Comparison of ENCODE assay signal across 20 cellular contexts in genomic region chr17:46962374-46962790, GRCh38. TPM values are rescaled to one million over a fixed set of nuclear protein-coding genes. Genes with fewer than 3 reads are reported as not detected.
DNase-seq lines count a peak whose midpoint lies in the region; ATAC-seq, FAIRE-seq and TF ChIP-seq lines count a peak whose summit lies in the region.
"Had no signal": no experiment of that assay in that cellular context is flagged by ENCODE, and none has a peak within 500 bp of the region (broad histone marks: within the 10 kb centered on the region; RNA-seq: fewer than 3 reads in every experiment).

No MANE protein-coding gene starts in this region.

- H3K27ac Mint-ChIP-seq in activated naive CD4-positive, alpha-beta T cell treated with anti-CD3 and anti-CD28 coated beads, Interleukin-2, amount 50 U/mL, for 72 hours: no peak overlapping the region
- no peak overlapping the region for H3K27ac Mint-ChIP-seq in activated CD8-positive, alpha-beta T cell treated with anti-CD3 and anti-CD28 coated beads for 36 hours
- H3K27ac Mint-ChIP-seq in endothelial cell (ENCODE audit: unreplicated experiment): no peak overlapping the region
- H3K27ac Mint-ChIP-seq in activated naive CD8-positive, alpha-beta T cell treated with anti-CD3 and anti-CD28 coated beads, Interleukin-2, amount 50 U/mL, for 24 hours: no peak overlapping the region

- DNase-seq in activated naive CD4-positive, alpha-beta T cell treated with anti-CD3 and anti-CD28 coated beads, Interleukin-2, amount 50 U/mL, for 72 hours (ENCODE audit: low spot score in 2 of 2): no peak
- no peak for DNase-seq in activated naive CD4-positive, alpha-beta T cell (lab: John Stamatoyannopoulos, UW)
- no peak for DNase-seq in activated CD8-positive, alpha-beta T cell treated with anti-CD3 and anti-CD28 coated beads for 36 hours
- DNase-seq in fibroblast of mammary gland (ENCODE audit: low read depth) (peak; percentile 57), urothelium cell line (ENCODE audit: low spot score) (peak; percentile 55), endothelial cell (ENCODE audit: low spot score) (no peak), SKM-1 treated with dmso at 0.1 percent for 144 hours (lab: John Stamatoyannopoulos, UW; ENCODE audit: unreplicated experiment) (no peak)
- DNase-seq in activated naive CD8-positive, alpha-beta T cell treated with anti-CD3 and anti-CD28 coated beads, Interleukin-2, amount 50 U/mL, for 24 hours: no peak
- DNase-seq: activated CD4-positive, alpha-beta T cell treated with anti-CD3 and anti-CD28 coated beads, Interleukin-2, amount 50 U/mL, for 48 hours; activated naive CD4-positive, alpha-beta T cell treated with Interleukin-2 at 50 U/mL for 16 hours; AML-193; cerebellar nuclear complex; Kasumi-1; NCI-H2029; occipital lobe; SHP77 treated with DMSO at 0.1 percent for 48 hours; T1000 had no signal

- H3K27me3 Mint-ChIP-seq in activated CD8-positive, alpha-beta T cell treated with anti-CD3 and anti-CD28 coated beads for 36 hours: no peaks in the 10 kb centered on the region
- peaks cover 8% of the 10 kb centered on the region for H3K27me3 Mint-ChIP-seq in endothelial cell (ENCODE audit: unreplicated experiment)
- peaks cover 8% of the 10 kb centered on the region for H3K27me3 Mint-ChIP-seq in activated naive CD8-positive, alpha-beta T cell treated with anti-CD3 and anti-CD28 coated beads, Interleukin-2, amount 50 U/mL, for 24 hours

- POLR2A ChIA-PET in activated CD8-positive, alpha-beta T cell treated with anti-CD3 and anti-CD28 coated beads for 36 hours (lab: Charles Lee): no interaction called here

- intact Hi-C loops in activated CD8-positive, alpha-beta T cell treated with anti-CD3 and anti-CD28 coated beads for 36 hours (cut with micrococcal nuclease): no loop called here

- peaks cover 11 to 20% of the 10 kb centered on the region in 2 donors for H3K36me3 Mint-ChIP-seq in activated naive CD4-positive, alpha-beta T cell treated with anti-CD3 and anti-CD28 coated beads, Interleukin-2, amount 50 U/mL, for 72 hours
- H3K36me3 Mint-ChIP-seq in activated CD8-positive, alpha-beta T cell treated with anti-CD3 and anti-CD28 coated beads for 36 hours (ENCODE audit: low read depth): peaks cover 4% of the 10 kb centered on the region
- H3K36me3 Mint-ChIP-seq in endothelial cell (ENCODE audit: low read depth, unreplicated experiment): peaks cover 6% of the 10 kb centered on the region
- H3K36me3 Mint-ChIP-seq in activated naive CD8-positive, alpha-beta T cell treated with anti-CD3 and anti-CD28 coated beads, Interleukin-2, amount 50 U/mL, for 24 hours (ENCODE audit: low read depth): peaks cover 2% of the 10 kb centered on the region

- no peak for TF ChIP-seq CTCF in activated CD8-positive, alpha-beta T cell treated with anti-CD3 and anti-CD28 coated beads for 36 hours (IDR thresholded peaks at IDR 0.05)
- no peak for TF ChIP-seq CTCF in fibroblast of mammary gland (conservative IDR thresholded peaks at IDR 0.05; ENCODE audit: control insufficient read depth, insufficient read depth, low read depth, low read length)
- TF ChIP-seq CTCF in endothelial cell (IDR thresholded peaks at IDR 0.05; ENCODE audit: unreplicated experiment): no peak

- CTCF ChIA-PET in activated CD8-positive, alpha-beta T cell treated with anti-CD3 and anti-CD28 coated beads for 36 hours (lab: Charles Lee): interaction anchor here (0.7 to 6.6 kb wide), 2 partner anchors 21 to 37 kb away, joined by 3 to 38 read pairs; no protein-coding TSS in a partner anchor

- FAIRE-seq in urothelium cell line (lab: Jason Lieb, UNC): no peak
- FAIRE-seq: GM12892 had no signal

- no peak overlapping the region for H3K4me3 ChIP-seq in fibroblast of mammary gland (ENCODE audit: control insufficient read depth, low read depth, low read length)
- H3K4me3 ChIP-seq: esophagus muscularis mucosa, tibial artery had no signal

- H3K4me1 Mint-ChIP-seq in activated CD8-positive, alpha-beta T cell treated with anti-CD3 and anti-CD28 coated beads for 36 hours (ENCODE audit: low read depth): peaks cover 5% of the 10 kb centered on the region
- H3K4me1 Mint-ChIP-seq in endothelial cell (ENCODE audit: unreplicated experiment): peaks cover 29% of the 10 kb centered on the region
- peaks cover 4% of the 10 kb centered on the region for H3K4me1 Mint-ChIP-seq in activated naive CD8-positive, alpha-beta T cell treated with anti-CD3 and anti-CD28 coated beads, Interleukin-2, amount 50 U/mL, for 24 hours

- H3K4me3 Mint-ChIP-seq in activated CD8-positive, alpha-beta T cell treated with anti-CD3 and anti-CD28 coated beads for 36 hours: no peak overlapping the region
- H3K4me3 Mint-ChIP-seq in endothelial cell (ENCODE audit: unreplicated experiment): no peak overlapping the region
- no peak overlapping the region for H3K4me3 Mint-ChIP-seq in activated naive CD8-positive, alpha-beta T cell treated with anti-CD3 and anti-CD28 coated beads, Interleukin-2, amount 50 U/mL, for 24 hours

- H3K9me3 Mint-ChIP-seq in activated naive CD4-positive, alpha-beta T cell treated with anti-CD3 and anti-CD28 coated beads, Interleukin-2, amount 50 U/mL, for 72 hours: peaks cover 4 to 13% of the 10 kb centered on the region in 2 donors
- peaks cover 2% of the 10 kb centered on the region for H3K9me3 Mint-ChIP-seq in activated CD8-positive, alpha-beta T cell treated with anti-CD3 and anti-CD28 coated beads for 36 hours
- no peaks in the 10 kb centered on the region for H3K9me3 Mint-ChIP-seq in endothelial cell (ENCODE audit: unreplicated experiment)
- no peaks in the 10 kb centered on the region for H3K9me3 Mint-ChIP-seq in activated naive CD8-positive, alpha-beta T cell treated with anti-CD3 and anti-CD28 coated beads, Interleukin-2, amount 50 U/mL, for 24 hours

- peak; percentile 52 to 78 for ATAC-seq in activated naive CD4-positive, alpha-beta T cell treated with anti-CD3 and anti-CD28 coated beads, Interleukin-2, amount 50 U/mL, for 72 hours
- ATAC-seq in activated CD8-positive, alpha-beta T cell treated with anti-CD3 and anti-CD28 coated beads for 36 hours: peak; percentile 55
- ATAC-seq in activated naive CD8-positive, alpha-beta T cell treated with anti-CD3 and anti-CD28 coated beads, Interleukin-2, amount 50 U/mL, for 24 hours: no peak

RNA-seq across cellular contexts. Expression of gene RPRML, which starts 16.7 kb away (rescaled TPM):
- total RNA-seq in activated naive CD4-positive, alpha-beta T cell treated with anti-CD3 and anti-CD28 coated beads, Interleukin-2, amount 50 U/mL, for 72 hours: not detected
- total RNA-seq in activated CD8-positive, alpha-beta T cell treated with anti-CD3 and anti-CD28 coated beads for 36 hours: not detected
- total RNA-seq in endothelial cell (ENCODE audit: unreplicated experiment): not detected

RNA-seq across cellular contexts. Expression of gene GOSR2, which starts 39.4 kb away (rescaled TPM):
- 10 to 100 TPM; 38.4 TPM for total RNA-seq in activated naive CD4-positive, alpha-beta T cell treated with anti-CD3 and anti-CD28 coated beads, Interleukin-2, amount 50 U/mL, for 72 hours
- 10 to 100 TPM; 44.8 to 50.0 TPM for total RNA-seq in activated CD8-positive, alpha-beta T cell treated with anti-CD3 and anti-CD28 coated beads for 36 hours
- total RNA-seq in endothelial cell (ENCODE audit: unreplicated experiment): 51.2 TPM

Comparison
In these comparisons a context has a peak if more than half of its experiments do, and no peak if none do; other contexts are left out.
1. DNase-seq: peak in fibroblast of mammary gland (single experiment) and urothelium cell line (single experiment); none in activated naive CD4-positive, alpha-beta T cell treated with anti-CD3 and anti-CD28 coated beads, Interleukin-2, amount 50 U/mL, for 72 hours (0 of 2), activated naive CD4-positive, alpha-beta T cell (0 of 4), activated CD8-positive, alpha-beta T cell treated with anti-CD3 and anti-CD28 coated beads for 36 hours (single experiment), endothelial cell (single experiment), activated naive CD8-positive, alpha-beta T cell treated with anti-CD3 and anti-CD28 coated beads, Interleukin-2, amount 50 U/mL, for 24 hours (single experiment) and SKM-1 treated with dmso at 0.1 percent for 144 hours (single experiment).